10 cellular contexts compared by ENCODE assay signal in genomic region chr2:217653240-217653639, GRCh38.
DNase-seq lines count a peak whose midpoint lies in the region; ATAC-seq, FAIRE-seq and TF ChIP-seq lines count a peak whose summit lies in the region.
"Had no signal": no experiment of that assay in that cellular context is flagged by ENCODE, and none has a peak within 500 bp of the region (broad histone marks: within the 10 kb centered on the region; RNA-seq: fewer than 3 reads in every experiment).

No MANE protein-coding gene starts in this region.

- H3K9me1 ChIP-seq in keratinocyte (ENCODE audit: control insufficient read depth, extremely low read depth, insufficient read depth, low read length), result no peaks in the 10 kb centered on the region

- ATAC-seq in body of pancreas (peak; percentile 39), GM19452 (IDR thresholded peaks at IDR 0.05; ENCODE audit: unreplicated experiment) (no peak)

- peak overlapping the region; percentile 55 for H2AFZ ChIP-seq in keratinocyte (ENCODE audit: control insufficient read depth, low read length)

- TF ChIP-seq EP300 in suprapubic skin (IDR thresholded peaks at IDR 0.05), result no peak

- no peak overlapping the region for H3K9ac ChIP-seq in keratinocyte (ENCODE audit: control insufficient read depth, extremely low read depth, insufficient read depth, low read length)

- POLR2A ChIA-PET in HEK293 (lab: Yijun Ruan, JAX), result no interaction called here

- DNase-seq in body of pancreas (peak; percentile 15 to 42 (median 36)), keratinocyte (ENCODE audit: low read depth, low spot score) (peak; percentile 35), suprapubic skin (ENCODE audit: low spot score in 2 of 2) (peak; percentile 84 to 87), SHP77 treated with DMSO at 0.1 percent for 48 hours (lab: John Stamatoyannopoulos, UW) (no peak), NCI-H2171 treated with DMSO at 0.1 percent for 48 hours (lab: John Stamatoyannopoulos, UW) (no peak), NCI-H524 (lab: John Stamatoyannopoulos, UW) (no peak)

- H3K9me3 ChIP-seq in HEK293 (ENCODE audit: control insufficient read depth, insufficient read depth, low read depth, low read length) (no peaks in the 10 kb centered on the region), body of pancreas (no peaks in the 10 kb centered on the region), keratinocyte (ENCODE audit: control insufficient read depth, low read depth, low read length) (no peaks in the 10 kb centered on the region), suprapubic skin (no peaks in the 10 kb centered on the region)

- H3K79me2 ChIP-seq in keratinocyte (ENCODE audit: control insufficient read depth, insufficient read depth, low read length), result no peaks in the 10 kb centered on the region

- no peak overlapping the region for H3K27ac ChIP-seq in HEK293 (ENCODE audit: extremely low read depth, low read depth, low read length)
- H3K27ac ChIP-seq in body of pancreas, result no peak overlapping the region
- H3K27ac ChIP-seq in keratinocyte (ENCODE audit: control insufficient read depth, insufficient read depth, low read length), result no peak overlapping the region
- H3K27ac ChIP-seq in suprapubic skin, result peak overlapping the region; percentile 66

- no peaks in the 10 kb centered on the region for H3K4me1 ChIP-seq in HEK293 (ENCODE audit: control insufficient read depth, insufficient read depth, low read length)
- peaks cover 6% of the 10 kb centered on the region for H3K4me1 ChIP-seq in body of pancreas
- peaks cover 9% of the 10 kb centered on the region for H3K4me1 ChIP-seq in keratinocyte (ENCODE audit: control insufficient read depth, extremely low read depth, insufficient read depth, low read length)
- peaks cover 45% of the 10 kb centered on the region for H3K4me1 ChIP-seq in suprapubic skin

- TF ChIP-seq POLR2A in body of pancreas (IDR thresholded peaks at IDR 0.05) (no peak), suprapubic skin (IDR thresholded peaks at IDR 0.05) (no peak)

- H3K4me3 ChIP-seq in HEK293 (ENCODE audit: low read depth, low read length), result no peak overlapping the region
- no peak overlapping the region for H3K4me3 ChIP-seq in body of pancreas
- H3K4me3 ChIP-seq in keratinocyte (ENCODE audit: control insufficient read depth in 2 of 3, extremely low read depth in 1 of 3, insufficient read depth in 2 of 3, low read depth in 1 of 3, low read length in 3 of 3), result no peak overlapping the region
- H3K4me3 ChIP-seq in suprapubic skin, result no peak overlapping the region

- no peaks in the 10 kb centered on the region for H3K27me3 ChIP-seq in body of pancreas
- H3K27me3 ChIP-seq in keratinocyte (ENCODE audit: control insufficient read depth, extremely low read depth, insufficient read depth, low read length), result peaks cover 5% of the 10 kb centered on the region
- no peaks in the 10 kb centered on the region for H3K27me3 ChIP-seq in suprapubic skin

- CTCF ChIA-PET in HEK293 (lab: Yijun Ruan, JAX), result interaction anchor here (0.5 to 5.2 kb wide), 5 partner anchors 11 to 976 kb away, joined by 3 to 59 read pairs (median 3); no protein-coding TSS in a partner anchor

- WGBS in body of pancreas, 2 donors, result 29 to 33% methylated on average over 4 to 6 of the region's 6 CpGs
- 18% methylated on average over 6 of the region's 6 CpGs for WGBS in suprapubic skin

- H3K36me3 ChIP-seq in HEK293 (ENCODE audit: control insufficient read depth in 2 of 2, insufficient read depth in 1 of 2, low read length in 2 of 2), result no peaks in the 10 kb centered on the region
- no peaks in the 10 kb centered on the region for H3K36me3 ChIP-seq in body of pancreas (replicated peaks in 1 of 2; ENCODE audit: insufficient read depth in 1 of 2, low read depth in 2 of 2)
- no peaks in the 10 kb centered on the region for H3K36me3 ChIP-seq in keratinocyte (ENCODE audit: control insufficient read depth in 2 of 2, extremely low read depth in 1 of 2, insufficient read depth in 2 of 2, low read length in 2 of 2)
- no peaks in the 10 kb centered on the region for H3K36me3 ChIP-seq in suprapubic skin

- dilution Hi-C loops in keratinocyte (cut with MboI; ENCODE audit: extremely low pct_ligation_motif_present, low sequenced_read_pairs), result no loop called here

- peak overlapping the region; percentile 28 for H3K4me2 ChIP-seq in keratinocyte (ENCODE audit: control insufficient read depth, extremely low read depth, insufficient read depth, low read depth, low read length)

- intact Hi-C loops in body of pancreas (cut with DNase I), result no loop called here

- TF ChIP-seq CTCF in HEK293 (tag by site-specific recombination; IDR thresholded peaks at IDR 0.05), result peak; percentile 26; the same call in 1 of the 2 replicates
- no peak for TF ChIP-seq CTCF in body of pancreas (IDR thresholded peaks at IDR 0.05)
- peak; percentile 14 to 29 (median 27) for TF ChIP-seq CTCF in keratinocyte (optimal IDR thresholded peaks at IDR 0.05 in 1 of 3, IDR thresholded peaks at IDR 0.05 in 1 of 3, conservative IDR thresholded peaks at IDR 0.05 in 1 of 3; ENCODE audit: extremely low read depth in 1 of 3, insufficient read depth in 2 of 3, low read length in 3 of 3)
- peak in 1 of 2 donors; percentile 14 for TF ChIP-seq CTCF in suprapubic skin (IDR thresholded peaks at IDR 0.05)

- no peaks in the 10 kb centered on the region for H4K20me1 ChIP-seq in keratinocyte (ENCODE audit: control insufficient read depth, extremely low read depth, insufficient read depth, low read length)

- peak; percentile 87 for FAIRE-seq in keratinocyte (lab: Jason Lieb, UNC)
- FAIRE-seq: islet of Langerhans, TTC549 had no signal

TF ChIP-seq in HEK293, 187 proteins besides CTCF, POLR2A, EP300 and RAD21:
- TF ChIP-seq ZNF571 (tag by site-specific recombination; IDR thresholded peaks at IDR 0.05), result no peak
- TF ChIP-seq, protein P1, sequence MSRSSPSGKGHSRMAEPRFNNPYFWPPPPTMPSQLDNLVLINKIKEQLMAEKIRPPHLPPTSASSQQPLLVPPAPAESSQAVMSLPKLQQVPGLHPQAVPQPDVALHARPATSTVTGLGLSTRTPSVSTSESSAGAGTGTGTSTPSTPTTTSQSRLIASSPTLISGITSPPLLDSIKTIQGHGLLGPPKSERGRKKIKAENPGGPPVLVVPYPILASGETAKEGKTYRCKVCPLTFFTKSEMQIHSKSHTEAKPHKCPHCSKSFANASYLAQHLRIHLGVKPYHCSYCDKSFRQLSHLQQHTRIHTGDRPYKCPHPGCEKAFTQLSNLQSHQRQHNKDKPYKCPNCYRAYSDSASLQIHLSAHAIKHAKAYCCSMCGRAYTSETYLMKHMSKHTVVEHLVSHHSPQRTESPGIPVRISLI (tag by site-specific recombination; IDR thresholded peaks at IDR 0.05), result peak; percentile 68
- TF ChIP-seq ZNF280D (tag by site-specific recombination; IDR thresholded peaks at IDR 0.05), result no peak
- no peak for TF ChIP-seq ZNF223 (tag by site-specific recombination; IDR thresholded peaks at IDR 0.05)

Comparison
In these comparisons a context has a peak if more than half of its experiments do, and no peak if none do; other contexts are left out.
1. CTCF ChIP-seq: peak in HEK293 (single experiment) and keratinocyte (3 of 3); none in body of pancreas (0 of 7).
2. DNase-seq: peak in body of pancreas (4 of 4), keratinocyte (single experiment) and suprapubic skin (2 of 2); none in SHP77 treated with DMSO at 0.1 percent for 48 hours (single experiment), NCI-H2171 treated with DMSO at 0.1 percent for 48 hours (single experiment) and NCI-H524 (0 of 2).